ENCODE assay signal across 17 cellular contexts in the genomic region with DNA sequence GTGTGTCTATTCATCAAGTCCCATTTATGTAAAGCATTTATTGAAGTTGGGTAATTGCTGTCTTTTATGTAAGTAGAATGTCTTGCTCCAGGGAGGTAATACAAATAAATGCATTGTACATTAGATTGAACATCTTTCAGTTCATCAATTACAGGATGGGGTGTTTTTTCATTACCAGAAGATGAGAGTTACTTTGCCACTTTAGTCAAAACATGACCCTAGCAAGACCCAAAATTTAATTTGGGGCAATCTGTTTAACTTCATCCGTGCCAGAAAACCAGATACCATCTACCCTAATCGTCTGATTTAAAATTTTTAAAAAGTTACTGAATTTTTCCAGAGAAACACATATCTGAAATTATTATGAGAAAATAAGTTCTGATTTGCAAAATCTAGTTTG.
A peak's percentile ranks its signal among the peaks of the same experiment; 100 is the strongest.
DNase-seq lines count a peak whose midpoint lies in the region; ATAC-seq lines count a peak whose summit lies in the region.
"Had no signal": no experiment of that assay in that cellular context is flagged by ENCODE, and none has a peak within 500 bp of the region (broad histone marks: within the 10 kb centered on the region; RNA-seq: fewer than 3 reads in every experiment).

No MANE protein-coding gene starts in this region.

- ATAC-seq in GM18520 (IDR thresholded peaks at IDR 0.05; ENCODE audit: unreplicated experiment) (no peak), GM19328 (IDR thresholded peaks at IDR 0.05; ENCODE audit: unreplicated experiment) (no peak), GM19395 (IDR thresholded peaks at IDR 0.05; ENCODE audit: unreplicated experiment) (no peak)
- ATAC-seq: CD8-positive, alpha-beta T cell; GM12878 had no signal

- H3K27ac Mint-ChIP-seq in activated naive CD4-positive, alpha-beta T cell treated with anti-CD3 and anti-CD28 coated beads, Interleukin-2, amount 10 ng/mL, durations not matched to agents 7 days and 5 days = no peak overlapping the region
- H3K27ac Mint-ChIP-seq: B cell; CD8-positive, alpha-beta T cell; H9 had no signal

- DNase-seq in COR-L47 (lab: John Stamatoyannopoulos, UW) (peak; percentile 48), NCI-H1105 treated with DMSO at 0.1 percent for 48 hours (lab: John Stamatoyannopoulos, UW) (peak; percentile 43), NCI-H146 treated with DMSO at 0.1 percent for 48 hours (lab: John Stamatoyannopoulos, UW; ENCODE audit: unreplicated experiment) (peak; percentile 74), NCI-H748 treated with DMSO at 0.1 percent for 48 hours (lab: John Stamatoyannopoulos, UW) (peak; percentile 82)
- DNase-seq in activated naive CD4-positive, alpha-beta T cell treated with anti-CD3 and anti-CD28 coated beads, Interleukin-2, amount 10 ng/mL, durations not matched to agents 7 days and 5 days = no peak
- DNase-seq: CD8-positive, alpha-beta T cell; DMS 273 treated with DMSO at 0.1 percent for 48 hours; DMS53; DND-41; EL; H9; IMR-90 had no signal

- H3K36me3 Mint-ChIP-seq in activated naive CD4-positive, alpha-beta T cell treated with anti-CD3 and anti-CD28 coated beads, Interleukin-2, amount 10 ng/mL, durations not matched to agents 7 days and 5 days = no peaks in the 10 kb centered on the region
- H3K36me3 Mint-ChIP-seq: CD8-positive, alpha-beta T cell had no signal

- CTCF ChIA-PET in activated naive CD4-positive, alpha-beta T cell treated with anti-CD3 and anti-CD28 coated beads, Interleukin-2, amount 10 ng/mL, durations not matched to agents 7 days and 5 days (lab: Charles Lee) = no interaction called here

- H3K4me1 Mint-ChIP-seq in activated naive CD4-positive, alpha-beta T cell treated with anti-CD3 and anti-CD28 coated beads, Interleukin-2, amount 10 ng/mL, durations not matched to agents 7 days and 5 days = no peaks in the 10 kb centered on the region
- H3K4me1 Mint-ChIP-seq: B cell, H9 had no signal

- no peaks in the 10 kb centered on the region for H3K9me3 Mint-ChIP-seq in activated naive CD4-positive, alpha-beta T cell treated with anti-CD3 and anti-CD28 coated beads, Interleukin-2, amount 10 ng/mL, durations not matched to agents 7 days and 5 days
- H3K9me3 Mint-ChIP-seq: CD8-positive, alpha-beta T cell; H9 had no signal

- H3K27me3 Mint-ChIP-seq in activated naive CD4-positive, alpha-beta T cell treated with anti-CD3 and anti-CD28 coated beads, Interleukin-2, amount 10 ng/mL, durations not matched to agents 7 days and 5 days = no peaks in the 10 kb centered on the region

- H3K4me3 Mint-ChIP-seq in activated naive CD4-positive, alpha-beta T cell treated with anti-CD3 and anti-CD28 coated beads, Interleukin-2, amount 10 ng/mL, durations not matched to agents 7 days and 5 days = no peak overlapping the region
- H3K4me3 Mint-ChIP-seq: B cell; CD8-positive, alpha-beta T cell; H9 had no signal
